ENCODE assay signal across 1 cellular context in genomic region chr2:104620840-104621239, GRCh38.
TF ChIP-seq lines count a peak whose summit lies in the region.

No MANE protein-coding gene starts in this region.

TF ChIP-seq in GM23338, 12 proteins besides CTCF, POLR2A, EP300 and RAD21 (continued from another document):
- TF ChIP-seq ZNF462 (CRISPR knock-in tag; IDR thresholded peaks at IDR 0.05), result no peak
- no peak for TF ChIP-seq JUNB (IDR thresholded peaks at IDR 0.05; ENCODE audit: unreplicated experiment)
- no peak for TF ChIP-seq ETS1 (IDR thresholded peaks at IDR 0.05)
- no peak for TF ChIP-seq CREB1 (CRISPR knock-in tag; IDR thresholded peaks at IDR 0.05; ENCODE audit: low read depth)
- no peak for TF ChIP-seq EZH2phosphoT487 (IDR thresholded peaks at IDR 0.05; ENCODE audit: unreplicated experiment)
